Comparison of ENCODE assay signal across 28 cellular contexts in genomic region chr7:43332193-43332796, GRCh38.
"Had no signal": no experiment of that assay in that cellular context is flagged by ENCODE, and none has a peak within 500 bp of the region (broad histone marks: within the 10 kb centered on the region; RNA-seq: fewer than 3 reads in every experiment).

No MANE protein-coding gene starts in this region.

- H3K79me2 ChIP-seq: parathyroid adenoma had no signal

- FAIRE-seq: small intestine, urothelium cell line had no signal

- H3K9ac ChIP-seq: parathyroid adenoma had no signal

- DNase-seq: naive thymus-derived CD8-positive, alpha-beta T cell; nephron progenitor cell; occipital lobe; ovary; posterior cingulate gyrus; psoas muscle; right lobe of liver; sigmoid colon; small intestine; stimulated activated CD4-positive, alpha-beta T cell treated with anti-CD3 and anti-CD28 coated beads, Interleukin-12 subunit alpha, Interleukin-12 subunit beta, amount 100 ng/mL, for 4 hours; stimulated activated CD4-positive, alpha-beta T cell treated with anti-CD3 and anti-CD28 coated beads, Interleukin-1b, Interleukin-23, amount 100 ng/mL, for 48 hours; stimulated activated CD4-positive, alpha-beta T cell treated with anti-CD3 and anti-CD28 coated beads, Interleukin-4, amount 100 ng/mL, for 1 hour; stimulated activated CD4-positive, alpha-beta T cell treated with anti-CD3 and anti-CD28 coated beads, Interleukin-4, amount 100 ng/mL, for 4 hours; stimulated activated CD8-positive, alpha-beta memory T cell treated with anti-CD3 and anti-CD28 coated beads, Interleukin-4, amount 100 ng/mL, for 48 hours; stimulated activated naive CD4-positive, alpha-beta T cell; stimulated activated naive CD8-positive, alpha-beta T cell treated with anti-CD3 and anti-CD28 coated beads, Interleukin-15, amount 100 ng/mL, for 72 hours; stimulated activated naive CD8-positive, alpha-beta T cell treated with anti-CD3 and anti-CD28 coated beads, Interleukin-15, Interleukin-2, amounts not matched to agents 100 U/mL and 50 U/mL, for 24 hours; substantia nigra; testis; tibial artery; transverse colon; upper lobe of left lung had no signal

- H3K4me1 ChIP-seq: parathyroid adenoma, psoas muscle, right lobe of liver, sigmoid colon, tibial artery, transverse colon, upper lobe of left lung, vagina had no signal

- H3K4me3 ChIP-seq: ovary, psoas muscle, right lobe of liver, sigmoid colon, suprapubic skin, testis, tibial artery, transverse colon, upper lobe of left lung, vagina had no signal

- H3K36me3 ChIP-seq: ovary, right lobe of liver, sigmoid colon, suprapubic skin, tibial artery, transverse colon, upper lobe of left lung, vagina had no signal

- H3K27me3 ChIP-seq: ovary, right lobe of liver, sigmoid colon, suprapubic skin, testis, tibial artery, transverse colon, upper lobe of left lung, vagina had no signal

- H3K27ac ChIP-seq: ovary, parathyroid adenoma, psoas muscle, right lobe of liver, sigmoid colon, suprapubic skin, testis, tibial artery, transverse colon, upper lobe of left lung, vagina had no signal

- H3K9me3 ChIP-seq: ovary, psoas muscle, right lobe of liver, sigmoid colon, suprapubic skin, testis, tibial artery, transverse colon, upper lobe of left lung, vagina had no signal

- H2AFZ ChIP-seq: parathyroid adenoma had no signal

- ATAC-seq: naive thymus-derived CD8-positive, alpha-beta T cell; psoas muscle; right cardiac atrium; right lobe of liver; stimulated activated memory B cell treated with anti-CD40 and anti-IgM and Interleukin-4, amounts not matched to agents 10 μg/mL and 1 μg/mL and 100 μg/mL, for 72 hours; stimulated activated naive CD8-positive, alpha-beta T cell treated with anti-CD3 and anti-CD28 coated beads, Interleukin-15, amount 100 ng/mL, for 72 hours; stimulated activated naive CD8-positive, alpha-beta T cell treated with anti-CD3 and anti-CD28 coated beads, Interleukin-15, Interleukin-2, amounts not matched to agents 100 U/mL and 50 U/mL, for 24 hours had no signal
